In the genomic region with DNA sequence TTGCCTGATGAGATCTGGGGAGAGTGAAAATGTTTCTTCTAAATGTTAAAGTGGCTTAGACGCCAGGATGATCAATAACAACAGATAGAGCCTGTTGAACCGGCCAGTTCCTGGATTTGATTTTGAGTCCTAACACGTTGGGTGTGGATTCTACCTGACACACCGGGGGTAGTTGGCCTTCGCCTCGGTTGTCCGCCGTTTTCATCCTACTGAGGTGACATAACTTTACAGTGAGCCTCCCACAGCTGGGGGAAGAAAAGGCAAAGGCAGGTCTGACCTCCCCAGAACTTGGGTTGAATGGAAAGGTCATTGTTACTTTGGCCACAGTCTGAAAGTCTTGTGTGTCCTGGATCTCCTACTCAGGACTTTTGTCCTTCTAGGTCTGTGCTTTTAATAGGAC, we compare ENCODE assay signal across 8 cellular contexts. TPM values are rescaled to one million over a fixed set of nuclear protein-coding genes. Genes with fewer than 3 reads are reported as not detected.
DNase-seq lines count a peak whose midpoint lies in the region; ATAC-seq and TF ChIP-seq lines count a peak whose summit lies in the region.

No MANE protein-coding gene starts in this region.

- H3K9ac ChIP-seq in trophoblast cell (ENCODE audit: low read length), result no peak overlapping the region

- CTCF ChIA-PET in Calu3 (lab: Charles Lee) (interaction anchor here (1.9 kb wide), 1 partner anchor 13 kb away, joined by 6 read pairs; no protein-coding TSS in a partner anchor), RWPE1 (lab: Yijun Ruan, JAX) (interaction anchor here (0.6 to 1.9 kb wide), 2 partner anchors 23 to 1551 kb away, joined by 4 to 10 read pairs; no protein-coding TSS in a partner anchor)

- H3K4me3 ChIP-seq in esophagus squamous epithelium, result peak overlapping the region; percentile 84 to 91 (median 88)
- H3K4me3 ChIP-seq in trophoblast cell (ENCODE audit: low read depth, low read length), result peak overlapping the region; percentile 91

- H3K36me3 ChIP-seq in esophagus squamous epithelium, result peaks cover 13 to 42% (median 28%) of the 10 kb centered on the region in 3 donors
- H3K36me3 ChIP-seq in trophoblast cell (ENCODE audit: control insufficient read depth in 1 of 2, insufficient read depth in 2 of 2, low read length in 2 of 2), result peaks cover 14 to 22% of the 10 kb centered on the region in 2 experiments

- H3K79me2 ChIP-seq in trophoblast cell (ENCODE audit: control insufficient read depth, insufficient read depth, low read length, poor library complexity), result peaks cover 9% of the 10 kb centered on the region

- no peak for DNase-seq in Calu3
- no peak for DNase-seq in RWPE1 (ENCODE audit: low spot score)
- DNase-seq in esophagus squamous epithelium (lab: John Stamatoyannopoulos, UW), result no peak
- DNase-seq in trophoblast cell, result no peak
- no peak for DNase-seq in activated effector memory CD4-positive, alpha-beta T cell treated with Interleukin-2 at 50 U/mL for 16 hours
- DNase-seq in NCI-H1092 treated with DMSO at 0.1 percent for 48 hours (lab: John Stamatoyannopoulos, UW), result no peak
- no peak for DNase-seq in stimulated activated CD4-positive, alpha-beta T cell treated with anti-CD3 and anti-CD28 coated beads, Interleukin-1b, Interleukin-23, amount 100 ng/mL, for 48 hours

- peak overlapping the region; percentile 80 for H3K4me3 Mint-ChIP-seq in Calu3 (ENCODE audit: low read depth, unreplicated experiment)

- H3K4me1 ChIP-seq in esophagus squamous epithelium (peaks cover 15 to 54% (median 25%) of the 10 kb centered on the region in 3 donors), trophoblast cell (ENCODE audit: control insufficient read depth in 1 of 2, insufficient read depth in 2 of 2, low read length in 2 of 2) (peaks cover 0 to 9% of the 10 kb centered on the region in 2 experiments)

- H2AK5ac ChIP-seq in trophoblast cell (ENCODE audit: low read length), result no peak overlapping the region

- H2BK5ac ChIP-seq in trophoblast cell (ENCODE audit: low read depth, low read length, poor library complexity), result no peak overlapping the region

- peaks cover 6% of the 10 kb centered on the region for H3K79me1 ChIP-seq in trophoblast cell (ENCODE audit: low read length)

- peak overlapping the region; percentile 95 for H3K27ac ChIP-seq in RWPE1
- peak overlapping the region; percentile 95 to 97 (median 96) for H3K27ac ChIP-seq in esophagus squamous epithelium
- no peak overlapping the region for H3K27ac ChIP-seq in trophoblast cell (ENCODE audit: low read depth, low read length)

- 24 to 29% methylated on average over 5 to 8 of the region's 8 CpGs for WGBS in esophagus squamous epithelium, 2 donors
- WGBS in trophoblast cell (ENCODE audit: extremely low coverage, insufficient coverage, insufficient read length), result no CpG with 5 or more reads among the region's 8 CpGs

- H4K8ac ChIP-seq in trophoblast cell (ENCODE audit: low read depth, low read length), result no peak overlapping the region

- no peak overlapping the region for H3K18ac ChIP-seq in trophoblast cell (ENCODE audit: low read length)

- intact Hi-C loops in Calu3 (cut with micrococcal nuclease; ENCODE audit: unreplicated experiment), result no loop called here
- intact Hi-C loops in esophagus squamous epithelium (cut with DNase I), result no loop called here

- H2BK120ac ChIP-seq in trophoblast cell (ENCODE audit: insufficient read depth, low read length, poor library complexity), result no peak overlapping the region

- H2BK12ac ChIP-seq in trophoblast cell (ENCODE audit: low read length), result no peak overlapping the region

- H4K91ac ChIP-seq in trophoblast cell (ENCODE audit: low read depth, low read length), result no peak overlapping the region

- BruUV-seq in Calu3 (replicated peaks; lab: Mats Ljungman, UMichigan), result no TSS peak

- TF ChIP-seq POLR2A in esophagus squamous epithelium (IDR thresholded peaks at IDR 0.05), result no peak

- H3K27ac Mint-ChIP-seq in Calu3 (ENCODE audit: unreplicated experiment), result peak overlapping the region; percentile 63

- no peak overlapping the region for H3K23ac ChIP-seq in trophoblast cell (ENCODE audit: low read length)

- no peak overlapping the region for H4K12ac ChIP-seq in trophoblast cell (ENCODE audit: low read depth, low read length)

- H3K14ac ChIP-seq in trophoblast cell (ENCODE audit: low read length), result no peak overlapping the region

- no peak overlapping the region for H2AFZ ChIP-seq in trophoblast cell (ENCODE audit: insufficient read depth, low read length, poor library complexity)

- H3K9me3 ChIP-seq in esophagus squamous epithelium, result no peaks in the 10 kb centered on the region
- H3K9me3 ChIP-seq in trophoblast cell (ENCODE audit: insufficient read depth, low read depth, low read length), result no peaks in the 10 kb centered on the region

- H3K4ac ChIP-seq in trophoblast cell (ENCODE audit: low read depth, low read length), result peak overlapping the region; percentile 49

- no peaks in the 10 kb centered on the region for H3K4me1 Mint-ChIP-seq in Calu3 (ENCODE audit: low read depth, unreplicated experiment)

- peak overlapping the region; percentile 69 for H3K4me2 ChIP-seq in trophoblast cell (ENCODE audit: low read length)

- H3K36me3 Mint-ChIP-seq in Calu3 (ENCODE audit: insufficient read depth, unreplicated experiment), result peaks cover 56% of the 10 kb centered on the region

- POLR2A ChIA-PET in RWPE1 (lab: Yijun Ruan, JAX; ENCODE audit: low non-redundant PET), result no interaction called here

- no peak for TF ChIP-seq CTCF in Calu3 (IDR thresholded peaks at IDR 0.05; ENCODE audit: unreplicated experiment)
- TF ChIP-seq CTCF in RWPE1 (conservative IDR thresholded peaks at IDR 0.05; ENCODE audit: low read depth), result no peak
- TF ChIP-seq CTCF in esophagus squamous epithelium (IDR thresholded peaks at IDR 0.05), result no peak

- no peaks in the 10 kb centered on the region for H3K9me3 Mint-ChIP-seq in Calu3 (ENCODE audit: low read depth, unreplicated experiment)

- no peak for ATAC-seq in HG02623 (IDR thresholded peaks at IDR 0.05; ENCODE audit: unreplicated experiment)

- H3K27me3 ChIP-seq in esophagus squamous epithelium, result no peaks in the 10 kb centered on the region
- no peaks in the 10 kb centered on the region for H3K27me3 ChIP-seq in trophoblast cell (ENCODE audit: insufficient read depth, low read length)

- H3K27me3 Mint-ChIP-seq in Calu3 (ENCODE audit: unreplicated experiment), result no peaks in the 10 kb centered on the region

RNA-seq across cellular contexts. Expression of a gene that starts 1.1 kb away (rescaled TPM):
- total RNA-seq in Calu3 (2022) (142 and 155 TPM in 2 replicates), esophagus squamous epithelium (1,000 to 10,000 TPM in 1 of 4 donors, 100 to 1,000 TPM in 3; 396 to 1,138 (median 704) TPM)
- polyA plus RNA-seq in trophoblast cell (2013), result 117 and 120 TPM in 2 replicates

RNA-seq across cellular contexts. Expression of a gene that starts 30.2 kb away (rescaled TPM):
- total RNA-seq in Calu3 (2022), result 18.0 and 21.3 TPM in 2 replicates
- total RNA-seq in esophagus squamous epithelium, result 10 to 100 TPM in 1 of 4 donors, 1 to 10 TPM in 3; 5.6 to 15.7 (median 6.1) TPM
- polyA plus RNA-seq in trophoblast cell (2013), result 9.9 and 10.6 TPM in 2 replicates

RNA-seq across cellular contexts. Expression of a gene that starts 49.8 kb away (rescaled TPM):
- total RNA-seq in Calu3 (2022) (0.73 TPM in 1 of 2 replicates, not detected in the other), esophagus squamous epithelium (under 1 TPM in 3 of 4 donors, not detected in 1; 0.38 to 0.83 (median 0.70) TPM)
- 0.26 and 0.40 TPM in 2 replicates for polyA plus RNA-seq in trophoblast cell (2013)
